Comparison of ENCODE assay signal across 17 cellular contexts in genomic region chr5:179416114-179416730, GRCh38.
"Had no signal": no experiment of that assay in that cellular context is flagged by ENCODE, and none has a peak within 500 bp of the region (broad histone marks: within the 10 kb centered on the region; RNA-seq: fewer than 3 reads in every experiment).

No MANE protein-coding gene starts in this region.

- DNase-seq: activated CD4-positive, alpha-beta T cell treated with anti-CD3 and anti-CD28 coated beads for 36 hours; activated CD4-positive, alpha-beta T cell treated with anti-CD3 and anti-CD28 coated beads, Interleukin-2, amount 50 U/mL, for 4 hours; activated effector memory CD4-positive, alpha-beta T cell treated with anti-CD3 and anti-CD28 coated beads, Interleukin-2, amount 50 U/mL, for 16 hours; activated naive CD4-positive, alpha-beta T cell treated with anti-CD3 and anti-CD28 coated beads, Interleukin-2, amount 10 ng/mL, durations not matched to agents 7 days and 5 days; activated naive CD8-positive, alpha-beta T cell treated with anti-CD3 and anti-CD28 coated beads, Interleukin-2, amount 50 U/mL, for 24 hours; activated T-cell treated with anti-CD3 and anti-CD28 coated beads for 4 hours; dermis blood vessel endothelial cell; effector CD8-positive, alpha-beta T cell; foreskin melanocyte; ovary; right cardiac atrium; stimulated activated CD4-positive, alpha-beta T cell treated with anti-CD3 and anti-CD28 coated beads, Interleukin-4, amount 100 ng/mL, for 24 hours; stimulated activated naive CD8-positive, alpha-beta T cell treated with anti-CD3 and anti-CD28 coated beads, Interleukin-15, Interleukin-2, amounts not matched to agents 100 U/mL and 50 U/mL, for 24 hours; T-helper 9 cell; upper lobe of right lung had no signal

- H3K27me3 ChIP-seq: hepatocyte, ovary had no signal

- H3K36me3 ChIP-seq: ovary, upper lobe of right lung had no signal

- H3K27ac Mint-ChIP-seq: activated CD4-positive, alpha-beta T cell treated with anti-CD3 and anti-CD28 coated beads for 36 hours; activated naive CD4-positive, alpha-beta T cell treated with anti-CD3 and anti-CD28 coated beads, Interleukin-2, amount 10 ng/mL, durations not matched to agents 7 days and 5 days; activated naive CD8-positive, alpha-beta T cell treated with anti-CD3 and anti-CD28 coated beads, Interleukin-2, amount 50 U/mL, for 24 hours; WTC11 had no signal

- H3K9me3 ChIP-seq: ovary, upper lobe of right lung had no signal

- H3K27me3 Mint-ChIP-seq: activated naive CD4-positive, alpha-beta T cell treated with anti-CD3 and anti-CD28 coated beads, Interleukin-2, amount 10 ng/mL, durations not matched to agents 7 days and 5 days; activated naive CD8-positive, alpha-beta T cell treated with anti-CD3 and anti-CD28 coated beads, Interleukin-2, amount 50 U/mL, for 24 hours had no signal

- H3K27ac ChIP-seq: hepatocyte, ovary, upper lobe of right lung had no signal

- H3K9me3 Mint-ChIP-seq: activated naive CD4-positive, alpha-beta T cell treated with anti-CD3 and anti-CD28 coated beads, Interleukin-2, amount 10 ng/mL, durations not matched to agents 7 days and 5 days; activated naive CD8-positive, alpha-beta T cell treated with anti-CD3 and anti-CD28 coated beads, Interleukin-2, amount 50 U/mL, for 24 hours had no signal

- H3K4me3 Mint-ChIP-seq: activated CD4-positive, alpha-beta T cell treated with anti-CD3 and anti-CD28 coated beads for 36 hours; activated naive CD4-positive, alpha-beta T cell treated with anti-CD3 and anti-CD28 coated beads, Interleukin-2, amount 10 ng/mL, durations not matched to agents 7 days and 5 days; activated naive CD8-positive, alpha-beta T cell treated with anti-CD3 and anti-CD28 coated beads, Interleukin-2, amount 50 U/mL, for 24 hours; WTC11 had no signal

- H3K36me3 Mint-ChIP-seq: activated naive CD4-positive, alpha-beta T cell treated with anti-CD3 and anti-CD28 coated beads, Interleukin-2, amount 10 ng/mL, durations not matched to agents 7 days and 5 days; WTC11 had no signal

- H3K4me1 ChIP-seq: upper lobe of right lung had no signal

- ATAC-seq: activated CD4-positive, alpha-beta T cell treated with anti-CD3 and anti-CD28 coated beads for 36 hours; activated naive CD8-positive, alpha-beta T cell treated with anti-CD3 and anti-CD28 coated beads, Interleukin-2, amount 50 U/mL, for 24 hours; stimulated activated naive CD8-positive, alpha-beta T cell treated with anti-CD3 and anti-CD28 coated beads, Interleukin-15, Interleukin-2, amounts not matched to agents 100 U/mL and 50 U/mL, for 24 hours; upper lobe of right lung; WTC11 had no signal

- H3K4me3 ChIP-seq: hepatocyte, ovary, upper lobe of right lung had no signal

- H3K4me1 Mint-ChIP-seq: activated CD4-positive, alpha-beta T cell treated with anti-CD3 and anti-CD28 coated beads for 36 hours; activated naive CD4-positive, alpha-beta T cell treated with anti-CD3 and anti-CD28 coated beads, Interleukin-2, amount 10 ng/mL, durations not matched to agents 7 days and 5 days; activated naive CD8-positive, alpha-beta T cell treated with anti-CD3 and anti-CD28 coated beads, Interleukin-2, amount 50 U/mL, for 24 hours; WTC11 had no signal

- H3K4me2 ChIP-seq: hepatocyte had no signal
